ENCODE assay signal across 8 cellular contexts in the genomic region with DNA sequence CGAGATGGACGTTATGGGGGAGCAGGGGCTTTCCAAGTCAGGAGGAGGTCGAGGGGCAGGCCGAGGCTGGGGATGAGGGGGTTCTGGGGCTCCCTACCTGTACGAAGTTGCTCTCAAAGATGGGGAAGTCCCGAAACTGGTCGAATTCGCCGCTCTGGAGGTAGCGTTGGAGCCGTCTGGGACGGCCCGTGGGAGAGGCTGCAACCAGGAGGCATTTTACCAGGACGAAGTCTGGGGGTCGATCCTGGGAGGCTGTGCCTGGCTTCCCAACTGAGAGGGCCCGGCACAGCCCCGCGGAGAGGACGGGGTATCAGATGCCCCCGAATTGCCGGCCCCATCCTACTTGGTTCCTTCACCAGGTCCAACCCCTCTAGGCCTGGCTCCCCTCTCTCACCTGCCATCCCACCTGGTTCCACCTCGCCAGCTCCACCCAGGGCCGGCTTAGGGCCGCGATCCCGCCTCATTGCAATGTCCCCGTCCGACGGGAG. TPM values are rescaled to one million over a fixed set of nuclear protein-coding genes. Genes with fewer than 3 reads are reported as not detected.
DNase-seq lines count a peak whose midpoint lies in the region; ATAC-seq and TF ChIP-seq lines count a peak whose summit lies in the region.

No MANE protein-coding gene starts in this region.

- H3K4me1 Mint-ChIP-seq in activated CD4-positive, alpha-beta T cell treated with anti-CD3 and anti-CD28 coated beads, Interleukin-2, amount 10 ng/mL, durations not matched to agents 24 days and 14 days: peaks cover 18% of the 10 kb centered on the region
- peaks cover 23% of the 10 kb centered on the region for H3K4me1 Mint-ChIP-seq in activated CD8-positive, alpha-beta T cell treated with anti-CD3 and anti-CD28 coated beads for 36 hours (ENCODE audit: low read depth)

- H3K4me1 ChIP-seq in iPS-18a (ENCODE audit: control insufficient read depth, low read depth, low read length): peaks cover 5% of the 10 kb centered on the region

- no peak for DNase-seq in activated CD4-positive, alpha-beta T cell treated with anti-CD3 and anti-CD28 coated beads, Interleukin-2, amount 10 ng/mL, durations not matched to agents 24 days and 14 days
- DNase-seq in activated CD4-positive, alpha-beta T cell treated with anti-CD3 and anti-CD28 coated beads, Interleukin-2, amount 50 U/mL, for 4 hours: no peak
- DNase-seq in activated CD8-positive, alpha-beta T cell treated with anti-CD3 and anti-CD28 coated beads for 36 hours: no peak
- no peak for DNase-seq in substantia nigra (lab: John Stamatoyannopoulos, UW)
- DNase-seq in SK-N-DZ (ENCODE audit: low spot score): no peak
- DNase-seq in NCI-H774 (lab: John Stamatoyannopoulos, UW): no peak
- no peak for DNase-seq in DMS153 (lab: John Stamatoyannopoulos, UW)

- no peak for TF ChIP-seq CTCF in activated CD8-positive, alpha-beta T cell treated with anti-CD3 and anti-CD28 coated beads for 36 hours (IDR thresholded peaks at IDR 0.05)

- CTCF ChIA-PET in activated CD8-positive, alpha-beta T cell treated with anti-CD3 and anti-CD28 coated beads for 36 hours (lab: Charles Lee): no interaction called here

- POLR2A ChIA-PET in activated CD8-positive, alpha-beta T cell treated with anti-CD3 and anti-CD28 coated beads for 36 hours (lab: Charles Lee): interaction anchor here (1.2 to 1.7 kb wide), 2 partner anchors 36 to 92 kb away, joined by 3 to 5 read pairs; partner anchors contain the start of gene POLD1

- H3K36me3 Mint-ChIP-seq in activated CD4-positive, alpha-beta T cell treated with anti-CD3 and anti-CD28 coated beads, Interleukin-2, amount 10 ng/mL, durations not matched to agents 24 days and 14 days (ENCODE audit: low read depth): peaks cover 27% of the 10 kb centered on the region
- H3K36me3 Mint-ChIP-seq in activated CD8-positive, alpha-beta T cell treated with anti-CD3 and anti-CD28 coated beads for 36 hours (ENCODE audit: low read depth): peaks cover 22% of the 10 kb centered on the region

- no peak overlapping the region for H3K9ac ChIP-seq in iPS-18a (ENCODE audit: low read length)

- peaks cover 11% of the 10 kb centered on the region for H3K36me3 ChIP-seq in iPS-18a (ENCODE audit: control insufficient read depth, low read depth, low read length)

- no peaks in the 10 kb centered on the region for H3K9me3 ChIP-seq in iPS-18a (ENCODE audit: control insufficient read depth, low read depth, low read length)

- peak overlapping the region; percentile 100 for H3K4me3 Mint-ChIP-seq in activated CD4-positive, alpha-beta T cell treated with anti-CD3 and anti-CD28 coated beads, Interleukin-2, amount 10 ng/mL, durations not matched to agents 24 days and 14 days
- H3K4me3 Mint-ChIP-seq in activated CD8-positive, alpha-beta T cell treated with anti-CD3 and anti-CD28 coated beads for 36 hours: peak overlapping the region; percentile 99

- H3K27ac ChIP-seq in iPS-18a (ENCODE audit: low read length) (no peak overlapping the region), substantia nigra (ENCODE audit: low read depth, low read length, poor library complexity, severe bottlenecking) (peak overlapping the region; percentile 91)

- ATAC-seq in activated CD8-positive, alpha-beta T cell treated with anti-CD3 and anti-CD28 coated beads for 36 hours: no peak

- no peaks in the 10 kb centered on the region for H3K27me3 ChIP-seq in iPS-18a (ENCODE audit: control insufficient read depth, insufficient read depth, low read length)

- H3K27ac Mint-ChIP-seq in activated CD4-positive, alpha-beta T cell treated with anti-CD3 and anti-CD28 coated beads, Interleukin-2, amount 10 ng/mL, durations not matched to agents 24 days and 14 days: peak overlapping the region; percentile 93
- peak overlapping the region; percentile 73 for H3K27ac Mint-ChIP-seq in activated CD8-positive, alpha-beta T cell treated with anti-CD3 and anti-CD28 coated beads for 36 hours

- intact Hi-C loops in activated CD4-positive, alpha-beta T cell treated with anti-CD3 and anti-CD28 coated beads, Interleukin-2, amount 10 ng/mL, durations not matched to agents 24 days and 14 days (cut with micrococcal nuclease): loop anchor here (1.0 kb wide), 3 partner anchors 36 to 118 kb away; partner anchors contain the start of genes JOSD2 and NR1H2
- intact Hi-C loops in activated CD8-positive, alpha-beta T cell treated with anti-CD3 and anti-CD28 coated beads for 36 hours (cut with micrococcal nuclease): loop anchor here (2.0 kb wide), 1 partner anchor 35 kb away; the partner anchor contains the start of gene JOSD2

- H3K4me3 ChIP-seq in iPS-18a (ENCODE audit: low read length): peak overlapping the region; percentile 11

- no peaks in the 10 kb centered on the region for H3K9me3 Mint-ChIP-seq in activated CD4-positive, alpha-beta T cell treated with anti-CD3 and anti-CD28 coated beads, Interleukin-2, amount 10 ng/mL, durations not matched to agents 24 days and 14 days
- H3K9me3 Mint-ChIP-seq in activated CD8-positive, alpha-beta T cell treated with anti-CD3 and anti-CD28 coated beads for 36 hours: no peaks in the 10 kb centered on the region

- no peaks in the 10 kb centered on the region for H3K27me3 Mint-ChIP-seq in activated CD4-positive, alpha-beta T cell treated with anti-CD3 and anti-CD28 coated beads, Interleukin-2, amount 10 ng/mL, durations not matched to agents 24 days and 14 days
- no peaks in the 10 kb centered on the region for H3K27me3 Mint-ChIP-seq in activated CD8-positive, alpha-beta T cell treated with anti-CD3 and anti-CD28 coated beads for 36 hours

RNA-seq across cellular contexts. Expression of gene EMC10, which starts 0.5 kb away (rescaled TPM):
- 79.2 and 81.6 TPM in 2 replicates for total RNA-seq in activated CD4-positive, alpha-beta T cell treated with anti-CD3 and anti-CD28 coated beads, Interleukin-2, amount 10 ng/mL, durations not matched to agents 24 days and 14 days
- 10 to 100 TPM; 28.7 to 31.2 TPM for total RNA-seq in activated CD8-positive, alpha-beta T cell treated with anti-CD3 and anti-CD28 coated beads for 36 hours
- 114 and 132 TPM in 2 replicates for polyA plus RNA-seq in SK-N-DZ (2014; cell fraction: cytosol; rRNA removed)
- 39.1 and 53.1 TPM in 2 replicates for polyA plus RNA-seq in SK-N-DZ (2014; cell fraction: nucleus; rRNA removed)

RNA-seq across cellular contexts. Expression of gene GARIN5A, which starts 0.9 kb away (rescaled TPM):
- 0.21 and 0.68 TPM in 2 replicates for total RNA-seq in activated CD4-positive, alpha-beta T cell treated with anti-CD3 and anti-CD28 coated beads, Interleukin-2, amount 10 ng/mL, durations not matched to agents 24 days and 14 days
- total RNA-seq in activated CD8-positive, alpha-beta T cell treated with anti-CD3 and anti-CD28 coated beads for 36 hours: 1 to 10 TPM in 1 of 2 experiments, under 1 TPM in 1; 0.36 to 1.5 TPM
- polyA plus RNA-seq in SK-N-DZ (2014; cell fraction: cytosol; rRNA removed): 0.54 TPM in 1 of 2 replicates, not detected in the other
- 0.52 and 2.2 TPM in 2 replicates for polyA plus RNA-seq in SK-N-DZ (2014; cell fraction: nucleus; rRNA removed)

RNA-seq across cellular contexts. Expression of gene JOSD2, which starts 35.2 kb away (rescaled TPM):
- 41.7 and 44.0 TPM in 2 replicates for total RNA-seq in activated CD4-positive, alpha-beta T cell treated with anti-CD3 and anti-CD28 coated beads, Interleukin-2, amount 10 ng/mL, durations not matched to agents 24 days and 14 days
- total RNA-seq in activated CD8-positive, alpha-beta T cell treated with anti-CD3 and anti-CD28 coated beads for 36 hours: 10 to 100 TPM; 21.6 to 22.6 TPM
- polyA plus RNA-seq in SK-N-DZ (2014; cell fraction: cytosol; rRNA removed): 7.6 and 9.2 TPM in 2 replicates
- polyA plus RNA-seq in SK-N-DZ (2014; cell fraction: nucleus; rRNA removed): 8.9 and 12.0 TPM in 2 replicates

RNA-seq across cellular contexts. Expression of gene ASPDH, which starts 37.9 kb away (rescaled TPM):
- not detected in 2 replicates for total RNA-seq in activated CD4-positive, alpha-beta T cell treated with anti-CD3 and anti-CD28 coated beads, Interleukin-2, amount 10 ng/mL, durations not matched to agents 24 days and 14 days
- not detected for total RNA-seq in activated CD8-positive, alpha-beta T cell treated with anti-CD3 and anti-CD28 coated beads for 36 hours
- 11.3 and 21.1 TPM in 2 replicates for polyA plus RNA-seq in SK-N-DZ (2014; cell fraction: cytosol; rRNA removed)
- polyA plus RNA-seq in SK-N-DZ (2014; cell fraction: nucleus; rRNA removed): 12.2 and 15.6 TPM in 2 replicates

RNA-seq across cellular contexts. Expression of gene MYBPC2, which starts 43.1 kb away (rescaled TPM):
- total RNA-seq in activated CD4-positive, alpha-beta T cell treated with anti-CD3 and anti-CD28 coated beads, Interleukin-2, amount 10 ng/mL, durations not matched to agents 24 days and 14 days: 0.12 and 0.26 TPM in 2 replicates
- total RNA-seq in activated CD8-positive, alpha-beta T cell treated with anti-CD3 and anti-CD28 coated beads for 36 hours: under 1 TPM; 0.11 to 0.59 TPM
- polyA plus RNA-seq in SK-N-DZ (2014; cell fraction: cytosol; rRNA removed): not detected in 2 replicates
- not detected in 2 replicates for polyA plus RNA-seq in SK-N-DZ (2014; cell fraction: nucleus; rRNA removed)
